31 cellular contexts compared by ENCODE assay signal in the genomic region with DNA sequence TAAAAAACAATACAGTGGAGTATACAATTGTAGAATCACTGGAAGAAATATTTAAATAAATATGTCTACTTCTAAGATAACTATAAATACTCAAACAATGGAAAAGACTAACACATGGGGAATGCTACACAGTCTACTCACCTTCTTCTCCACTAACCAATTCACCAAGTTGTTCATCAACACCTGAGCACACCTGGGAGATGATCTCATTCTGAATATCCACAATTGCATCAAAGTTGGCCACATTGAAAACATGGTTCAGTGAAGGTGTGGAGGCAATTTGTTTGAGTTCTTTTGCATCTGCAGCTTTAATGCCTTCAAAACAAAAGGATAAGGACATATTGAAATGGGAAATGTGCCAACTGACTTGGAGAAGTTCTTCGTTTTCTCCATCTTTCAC. TPM values are rescaled to one million over a fixed set of nuclear protein-coding genes. Genes with fewer than 3 reads are reported as not detected.
"Had no signal": no experiment of that assay in that cellular context is flagged by ENCODE, and none has a peak within 500 bp of the region (broad histone marks: within the 10 kb centered on the region; RNA-seq: fewer than 3 reads in every experiment).

No MANE protein-coding gene starts in this region.

- DNase-seq: activated CD4-positive, alpha-beta T cell treated with anti-CD3 and anti-CD28 coated beads for 36 hours; activated CD4-positive, alpha-beta T cell treated with anti-CD3 and anti-CD28 coated beads, Interleukin-2, amount 10 ng/mL, durations not matched to agents 7 days and 5 days; activated CD4-positive, alpha-beta T cell treated with anti-CD3 and anti-CD28 coated beads, Interleukin-2, amount 50 U/mL, for 48 hours; activated CD8-positive, alpha-beta memory T cell treated with anti-CD3 and anti-CD28 coated beads, Interleukin-2, amount 50 U/mL, for 4 hours; activated gamma-delta T cell treated with Interleukin-2 at 50 U/mL for 16 hours; activated naive CD4-positive, alpha-beta T cell treated with anti-CD3 and anti-CD28 coated beads for 36 hours; activated T-cell treated with anti-CD3 and anti-CD28 coated beads for 4 hours; activated T-cell treated with anti-CD3 and anti-CD28 coated beads, Interleukin-2, amount 50 U/mL, for 4 hours; adrenal gland; body of pancreas; central memory CD4-positive, alpha-beta T cell; MM.1S; MV-4-11; NCI-H1092; NCI-H1436 treated with DMSO at 0.1 percent for 48 hours; NCI-H1694 treated with DMSO at 0.1 percent for 48 hours; NCI-H2029; NCI-H345; NCI-H524 treated with DMSO at 0.1 percent for 48 hours; SHP77 treated with DMSO at 0.1 percent for 48 hours; SK-N-SH had no signal

- H3K4me3 Mint-ChIP-seq: activated CD4-positive, alpha-beta T cell treated with anti-CD3 and anti-CD28 coated beads for 36 hours; activated CD4-positive, alpha-beta T cell treated with anti-CD3 and anti-CD28 coated beads, Interleukin-2, amount 10 ng/mL, durations not matched to agents 7 days and 5 days; activated naive CD4-positive, alpha-beta T cell treated with anti-CD3 and anti-CD28 coated beads for 36 hours; activated T-cell treated with anti-CD3 and anti-CD28 coated beads, Interleukin-2, amount 50 U/mL, for 4 hours; activated T-helper 1 cell treated with anti-CD3 and anti-CD28 coated beads, Interleukin-12 subunit alpha, Interleukin-12 subunit beta, Interleukin-2, Interleukin-4 antibody, amounts not matched to agents 30 ng/mL and 10 ng/mL and 1 ng/mL, durations not matched to agents 14 hours and 24 hours and 36 hours; T-helper 1 cell treated with Interleukin-12 subunit alpha and Interleukin-12 subunit beta and Interleukin-4 antibody, amounts not matched to agents 30 μg/mL and 1 μg/mL, for 36 hours; T-helper 2 cell treated with Interferon-gamma antibody and Interleukin-4, amounts not matched to agents 5 μg/mL and 100 μg/mL, for 36 hours; WTC11 had no signal

- ATAC-seq: activated CD4-positive, alpha-beta T cell treated with anti-CD3 and anti-CD28 coated beads for 36 hours; activated CD4-positive, CD25-positive, alpha-beta regulatory T cell treated with anti-CD3 and anti-CD28 coated beads, Interleukin-2, amount 50 U/mL, for 24 hours; activated naive CD4-positive, alpha-beta T cell treated with anti-CD3 and anti-CD28 coated beads, Interleukin-2, amount 50 U/mL, for 72 hours; activated T-cell treated with anti-CD3 and anti-CD28 coated beads, Interleukin-2, amount 50 U/mL, for 4 hours; body of pancreas; Panc1; WTC11 had no signal

- H3K36me3 ChIP-seq: adrenal gland had no signal

- H3K4me2 ChIP-seq: KMS-11, SK-N-SH had no signal

- FAIRE-seq: astrocyte had no signal

- H3K36me3 Mint-ChIP-seq: activated naive CD4-positive, alpha-beta T cell treated with anti-CD3 and anti-CD28 coated beads, Interleukin-2, amount 50 U/mL, for 72 hours; WTC11 had no signal

- H3K4me3 ChIP-seq: adrenal gland, body of pancreas, SJSA1 had no signal

- H3K27ac ChIP-seq: adrenal gland, body of pancreas, KMS-11, SJSA1 had no signal

- H3K9me3 ChIP-seq: adrenal gland, body of pancreas, SJSA1, SK-N-SH had no signal

- H3K4me1 ChIP-seq: adrenal gland, body of pancreas, SJSA1 had no signal

- H3K9ac ChIP-seq: KMS-11, SK-N-SH had no signal

- H3K27ac Mint-ChIP-seq: activated CD4-positive, alpha-beta T cell treated with anti-CD3 and anti-CD28 coated beads for 36 hours; activated CD4-positive, alpha-beta T cell treated with anti-CD3 and anti-CD28 coated beads, Interleukin-2, amount 10 ng/mL, durations not matched to agents 7 days and 5 days; activated naive CD4-positive, alpha-beta T cell treated with anti-CD3 and anti-CD28 coated beads for 36 hours; activated naive CD4-positive, alpha-beta T cell treated with anti-CD3 and anti-CD28 coated beads, Interleukin-2, amount 50 U/mL, for 72 hours; activated T-helper 1 cell treated with anti-CD3 and anti-CD28 coated beads, Interleukin-12 subunit alpha, Interleukin-12 subunit beta, Interleukin-2, Interleukin-4 antibody, amounts not matched to agents 30 ng/mL and 10 ng/mL and 1 ng/mL, durations not matched to agents 14 hours and 24 hours and 36 hours; T-helper 1 cell treated with Interleukin-12 subunit alpha and Interleukin-12 subunit beta and Interleukin-4 antibody, amounts not matched to agents 30 μg/mL and 1 μg/mL, for 36 hours; T-helper 2 cell treated with Interferon-gamma antibody and Interleukin-4, amounts not matched to agents 5 μg/mL and 100 μg/mL, for 36 hours; WTC11 had no signal

- H3K27me3 ChIP-seq: adrenal gland, body of pancreas, SJSA1 had no signal

- H3K9me3 Mint-ChIP-seq: activated naive CD4-positive, alpha-beta T cell treated with anti-CD3 and anti-CD28 coated beads for 36 hours; T-helper 2 cell treated with Interferon-gamma antibody and Interleukin-4, amounts not matched to agents 5 μg/mL and 100 μg/mL, for 36 hours had no signal

- H3K4me1 Mint-ChIP-seq: activated CD4-positive, alpha-beta T cell treated with anti-CD3 and anti-CD28 coated beads for 36 hours; activated CD4-positive, alpha-beta T cell treated with anti-CD3 and anti-CD28 coated beads, Interleukin-2, amount 10 ng/mL, durations not matched to agents 7 days and 5 days; WTC11 had no signal

RNA-seq across cellular contexts. Expression of a gene that starts 17.6 kb away (rescaled TPM):
- total RNA-seq: activated CD4-positive, alpha-beta T cell treated with anti-CD3 and anti-CD28 coated beads, Interleukin-2, amount 10 ng/mL, durations not matched to agents 7 days and 5 days had no signal
